Comparison of ENCODE assay signal across 32 cellular contexts in the genomic region with DNA sequence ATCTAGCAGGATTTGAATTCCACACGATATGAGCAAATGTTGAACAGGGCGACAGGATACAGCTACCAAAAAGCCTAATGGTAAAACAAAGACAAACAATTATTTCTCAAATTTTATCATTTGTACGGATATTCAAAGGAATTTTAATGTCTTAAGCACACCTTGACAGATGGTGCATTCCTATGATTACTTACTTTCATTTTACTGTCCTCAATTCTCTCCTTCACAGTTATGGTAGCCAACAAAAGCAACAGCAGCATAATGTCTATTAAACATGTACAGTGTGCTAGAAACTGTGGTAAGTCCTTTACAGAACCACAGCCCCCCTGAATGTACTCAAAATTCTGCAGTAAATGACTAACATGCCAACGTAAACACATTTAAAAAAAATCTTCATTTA.
A peak's percentile ranks its signal among the peaks of the same experiment; 100 is the strongest.
DNase-seq lines count a peak whose midpoint lies in the region; ATAC-seq and TF ChIP-seq lines count a peak whose summit lies in the region.
"Had no signal": no experiment of that assay in that cellular context is flagged by ENCODE, and none has a peak within 500 bp of the region (broad histone marks: within the 10 kb centered on the region; RNA-seq: fewer than 3 reads in every experiment).

No MANE protein-coding gene starts in this region.

- H3K4me1 Mint-ChIP-seq in MCF 10A (ENCODE audit: insufficient read depth, unreplicated experiment) = peaks cover 39% of the 10 kb centered on the region
- H3K4me1 Mint-ChIP-seq: CD4-positive, alpha-beta memory T cell had no signal

- H3K4me3 ChIP-seq in mammary epithelial cell (replicated peaks in 1 of 3; ENCODE audit: insufficient read depth in 1 of 3, low read depth in 2 of 3, low read length in 3 of 3) = no peak overlapping the region
- no peak overlapping the region for H3K4me3 ChIP-seq in SJSA1
- no peak overlapping the region for H3K4me3 ChIP-seq in fibroblast of lung (replicated peaks in 1 of 4; ENCODE audit: control extremely low read depth in 1 of 4, insufficient read depth in 1 of 4, low read depth in 3 of 4, low read length in 4 of 4)
- H3K4me3 ChIP-seq in smooth muscle cell = no peak overlapping the region
- H3K4me3 ChIP-seq in A673 (ENCODE audit: low read depth, low read length, poor library complexity, severe bottlenecking) = no peak overlapping the region
- H3K4me3 ChIP-seq: GM12878, HAP-1 had no signal

- BruUV-seq in mammary epithelial cell (replicated peaks; lab: Mats Ljungman, UMichigan) = no TSS peak
- no TSS peak for BruUV-seq in MCF 10A (replicated peaks; lab: Mats Ljungman, UMichigan)
- no TSS peak for BruUV-seq in A673 (replicated peaks; lab: Mats Ljungman, UMichigan)

- H3F3A ChIP-seq in smooth muscle cell (ENCODE audit: low read depth) = no peaks in the 10 kb centered on the region

- peaks cover 42% of the 10 kb centered on the region for H3K4me1 ChIP-seq in mammary epithelial cell (ENCODE audit: insufficient read depth, low read length)
- peaks cover 45% of the 10 kb centered on the region for H3K4me1 ChIP-seq in SJSA1 (replicated peaks)
- peaks cover 14% of the 10 kb centered on the region for H3K4me1 ChIP-seq in fibroblast of lung (ENCODE audit: control insufficient read depth, extremely low read depth, insufficient read depth, low read length)
- peaks cover 10% of the 10 kb centered on the region for H3K4me1 ChIP-seq in smooth muscle cell (ENCODE audit: low read depth)
- H3K4me1 ChIP-seq in A673 (ENCODE audit: insufficient read depth, low read length, poor library complexity, severe bottlenecking) = no peaks in the 10 kb centered on the region
- H3K4me1 ChIP-seq: Caco-2 had no signal

- no peak overlapping the region for H3K27ac Mint-ChIP-seq in MCF 10A (ENCODE audit: low read depth, unreplicated experiment)
- H3K27ac Mint-ChIP-seq: CD4-positive, alpha-beta memory T cell had no signal

- H2AFZ ChIP-seq in mammary epithelial cell (ENCODE audit: low read depth, low read length) (no peak overlapping the region), fibroblast of lung (ENCODE audit: low read length) (no peak overlapping the region), smooth muscle cell (ENCODE audit: low read depth) (no peak overlapping the region)

- H3K27me3 ChIP-seq in mammary epithelial cell (ENCODE audit: insufficient read depth, low read length) = no peaks in the 10 kb centered on the region
- no peaks in the 10 kb centered on the region for H3K27me3 ChIP-seq in SJSA1 (replicated peaks)
- no peaks in the 10 kb centered on the region for H3K27me3 ChIP-seq in fibroblast of lung (ENCODE audit: control insufficient read depth, insufficient read depth, low read length)
- H3K27me3 ChIP-seq in smooth muscle cell (ENCODE audit: low read depth) = no peaks in the 10 kb centered on the region
- H3K27me3 ChIP-seq in A673 (replicated peaks; ENCODE audit: insufficient read depth, low read depth, low read length, poor library complexity) = no peaks in the 10 kb centered on the region

- H3K36me3 Mint-ChIP-seq in MCF 10A (ENCODE audit: insufficient read depth, unreplicated experiment) = no peaks in the 10 kb centered on the region

- H3K36me3 ChIP-seq in mammary epithelial cell (ENCODE audit: insufficient read depth, low read length) (no peaks in the 10 kb centered on the region), SJSA1 (no peaks in the 10 kb centered on the region), fibroblast of lung (ENCODE audit: control insufficient read depth, insufficient read depth, low read length) (no peaks in the 10 kb centered on the region), smooth muscle cell (ENCODE audit: low read depth) (no peaks in the 10 kb centered on the region), A673 (ENCODE audit: insufficient read depth, low read length, poor library complexity, severe bottlenecking) (no peaks in the 10 kb centered on the region)
- H3K36me3 ChIP-seq: HAP-1 had no signal

- H3K9me3 Mint-ChIP-seq in MCF 10A (ENCODE audit: unreplicated experiment) = no peaks in the 10 kb centered on the region
- H3K9me3 Mint-ChIP-seq: CD4-positive, alpha-beta memory T cell had no signal

- ATAC-seq in GM18868 (IDR thresholded peaks at IDR 0.05; ENCODE audit: unreplicated experiment) = no peak
- ATAC-seq: GM12878 had no signal

- H3K79me2 ChIP-seq in mammary epithelial cell (ENCODE audit: insufficient read depth, low read length) (no peaks in the 10 kb centered on the region), fibroblast of lung (ENCODE audit: control insufficient read depth, insufficient read depth, low read length) (no peaks in the 10 kb centered on the region), smooth muscle cell (ENCODE audit: low read depth) (no peaks in the 10 kb centered on the region)

- POLR2A ChIA-PET in MCF 10A (lab: Yijun Ruan, JAX) (interaction anchor here (5.3 kb wide), 1 partner anchor 20 kb away, joined by 19 read pairs; no protein-coding TSS in a partner anchor), A673 (lab: Charles Lee; ENCODE audit: low non-redundant PET) (no interaction called here)

- H3K9me3 ChIP-seq in mammary epithelial cell (replicated peaks; ENCODE audit: insufficient read depth, low read length) (no peaks in the 10 kb centered on the region), SJSA1 (replicated peaks) (no peaks in the 10 kb centered on the region), fibroblast of lung (ENCODE audit: control insufficient read depth, insufficient read depth, low read depth, low read length) (no peaks in the 10 kb centered on the region), smooth muscle cell (replicated peaks; ENCODE audit: low read depth) (no peaks in the 10 kb centered on the region), A673 (ENCODE audit: low read depth, low read length, poor library complexity, severe bottlenecking) (no peaks in the 10 kb centered on the region)
- H3K9me3 ChIP-seq: Caco-2, HAP-1, SK-N-SH had no signal

- intact Hi-C loops in mammary epithelial cell (cut with micrococcal nuclease) (loop anchor here (5.0 to 10.0 kb wide), 2 partner anchors 313 to 989 kb away; a partner anchor contains a TSS), MCF 10A (cut with micrococcal nuclease) (no loop called here), A673 (cut with micrococcal nuclease; ENCODE audit: unreplicated experiment) (loop anchor here (5.0 kb wide), 1 partner anchor 801 kb away; no protein-coding TSS in a partner anchor)

- CTCF ChIA-PET in mammary epithelial cell (lab: Charles Lee; ENCODE audit: low non-redundant PET) (no interaction called here), MCF 10A (lab: Yijun Ruan, JAX) (interaction anchor here (1.0 to 1.2 kb wide), 2 partner anchors 13 to 985 kb away, joined by 5 read pairs; no protein-coding TSS in a partner anchor), A673 (lab: Charles Lee) (no interaction called here)

- in situ Hi-C loops in mammary epithelial cell (cut with MboI; ENCODE audit: low sequenced_read_pairs in 2 of 2) = no loop called here

- no peak overlapping the region for H3K4me2 ChIP-seq in mammary epithelial cell (ENCODE audit: insufficient read depth, low read depth, low read length)
- no peak overlapping the region for H3K4me2 ChIP-seq in fibroblast of lung (ENCODE audit: extremely low read depth, insufficient read depth, low read length)
- H3K4me2 ChIP-seq in smooth muscle cell = no peak overlapping the region
- H3K4me2 ChIP-seq: SK-N-SH had no signal

- no peaks in the 10 kb centered on the region for H3K27me3 Mint-ChIP-seq in MCF 10A (ENCODE audit: insufficient read depth, unreplicated experiment)
- H3K27me3 Mint-ChIP-seq: CD4-positive, alpha-beta memory T cell had no signal

- H3K27ac ChIP-seq in mammary epithelial cell (ENCODE audit: insufficient read depth, low read depth, low read length) = peak overlapping the region; percentile 95
- peak overlapping the region; percentile 91 for H3K27ac ChIP-seq in SJSA1
- peak overlapping the region; percentile 71 for H3K27ac ChIP-seq in fibroblast of lung (ENCODE audit: insufficient read depth, low read length)
- H3K27ac ChIP-seq in smooth muscle cell (ENCODE audit: low read depth) = peak overlapping the region; percentile 70
- H3K27ac ChIP-seq in A673 (ENCODE audit: low read depth, low read length, poor library complexity, severe bottlenecking) = no peak overlapping the region
- H3K27ac ChIP-seq: 22Rv1 had no signal

- H4K20me1 ChIP-seq in mammary epithelial cell (ENCODE audit: insufficient read depth, low read length) (no peaks in the 10 kb centered on the region), fibroblast of lung (ENCODE audit: control insufficient read depth, extremely low read depth, insufficient read depth, low read length) (no peaks in the 10 kb centered on the region), smooth muscle cell (ENCODE audit: low read depth) (no peaks in the 10 kb centered on the region)

- DNase-seq in mammary epithelial cell = no peak
- DNase-seq in MCF 10A (ENCODE audit: unreplicated experiment) = no peak
- DNase-seq in SJSA1 (ENCODE audit: low read depth in 1 of 2, low spot score in 2 of 2) = peak in 1 of 2 experiments; percentile 17
- DNase-seq in fibroblast of lung (ENCODE audit: low read depth in 2 of 2) = no peak
- no peak for DNase-seq in smooth muscle cell (lab: John Stamatoyannopoulos, UW; ENCODE audit: unreplicated experiment)
- DNase-seq in A673 (ENCODE audit: low spot score) = no peak
- DNase-seq in stimulated activated CD4-positive, alpha-beta T cell treated with anti-CD3 and anti-CD28 coated beads, Interleukin-4, amount 100 ng/mL, for 1 hour = no peak
- DNase-seq: AML-193; C1 segment of cervical spinal cord; Caco-2; CD4-positive, alpha-beta memory T cell; DMS 273 treated with DMSO at 0.1 percent for 48 hours; DMS79; EL; GDM1; GOT3; Karpas-422; NCI-H1092 treated with DMSO at 0.1 percent for 48 hours; NCI-H1436 treated with DMSO at 0.1 percent for 48 hours; NCI-H1930; NCI-H2107; NCI-H446; NCI-H524 treated with DMSO at 0.1 percent for 48 hours; NCI-H82; RPMI8226; SHP77; SK-N-SH; SW 1271 had no signal

- TF ChIP-seq CTCF in mammary epithelial cell (conservative IDR thresholded peaks at IDR 0.05 in 1 of 2, IDR thresholded peaks at IDR 0.05 in 1 of 2; ENCODE audit: extremely low read depth in 1 of 2, insufficient read depth in 1 of 2, low read depth in 1 of 2, low read length in 2 of 2) = no peak
- TF ChIP-seq CTCF in MCF 10A (IDR thresholded peaks at IDR 0.05; ENCODE audit: unreplicated experiment) = no peak
- no peak for TF ChIP-seq CTCF in fibroblast of lung (conservative IDR thresholded peaks at IDR 0.05 in 1 of 2, IDR thresholded peaks at IDR 0.05 in 1 of 2; ENCODE audit: low read depth in 1 of 2, low read length in 2 of 2)
- no peak for TF ChIP-seq CTCF in smooth muscle cell (IDR thresholded peaks at IDR 0.05; ENCODE audit: borderline replicate concordance, insufficient read depth, poor library complexity, severe bottlenecking)
- no peak for TF ChIP-seq CTCF in A673 (conservative IDR thresholded peaks at IDR 0.05; ENCODE audit: low read depth, low read length)

- dilution Hi-C loops in mammary epithelial cell (cut with HindIII; ENCODE audit: low sequenced_read_pairs) = no loop called here

- no peak overlapping the region for H3K9ac ChIP-seq in mammary epithelial cell (ENCODE audit: insufficient read depth, low read length)
- H3K9ac ChIP-seq in fibroblast of lung (ENCODE audit: insufficient read depth, low read length) = no peak overlapping the region
- peak overlapping the region; percentile 23 for H3K9ac ChIP-seq in smooth muscle cell (ENCODE audit: low read depth)
- H3K9ac ChIP-seq: SK-N-SH had no signal

- H3K4me3 Mint-ChIP-seq in MCF 10A (ENCODE audit: unreplicated experiment) = no peak overlapping the region
- H3K4me3 Mint-ChIP-seq: CD4-positive, alpha-beta memory T cell had no signal

- WGBS in mammary epithelial cell (ENCODE audit: low coverage, missing lambda C conversion rate) = 97% methylated on average over 4 of the region's 4 CpGs
- 89% methylated on average over 4 of the region's 4 CpGs for WGBS in smooth muscle cell (ENCODE audit: low lambda C conversion rate)
